Comparison of ENCODE assay signal across 27 cellular contexts in genomic region chr6:45105170-45105820, GRCh38.
A peak's percentile ranks its signal among the peaks of the same experiment; 100 is the strongest.
DNase-seq lines count a peak whose midpoint lies in the region; TF ChIP-seq lines count a peak whose summit lies in the region.
"Had no signal": no experiment of that assay in that cellular context is flagged by ENCODE, and none has a peak within 500 bp of the region (broad histone marks: within the 10 kb centered on the region; RNA-seq: fewer than 3 reads in every experiment).

No MANE protein-coding gene starts in this region.

- H3K36me3 ChIP-seq in breast epithelium, result no peaks in the 10 kb centered on the region
- H3K36me3 ChIP-seq: sigmoid colon, suprapubic skin, upper lobe of right lung had no signal

- H3K27ac Mint-ChIP-seq in MCF 10A (ENCODE audit: low read depth, unreplicated experiment), result no peak overlapping the region
- H3K27ac Mint-ChIP-seq: activated CD4-positive, alpha-beta T cell treated with anti-CD3 and anti-CD28 coated beads, Interleukin-2, amount 10 ng/mL, durations not matched to agents 24 days and 14 days; activated naive CD8-positive, alpha-beta T cell treated with anti-CD3 and anti-CD28 coated beads, Interleukin-2, amount 10 ng/mL, durations not matched to agents 7 days and 5 days; natural killer cell; stimulated activated memory B cell treated with anti-CD40 and anti-IgM and Interleukin-4, amounts not matched to agents 10 μg/mL and 1 μg/mL and 100 μg/mL, for 72 hours; T-cell had no signal

- no TSS peak for BruUV-seq in MCF 10A (replicated peaks; lab: Mats Ljungman, UMichigan)

- H3K36me3 Mint-ChIP-seq in MCF 10A (ENCODE audit: insufficient read depth, unreplicated experiment), result no peaks in the 10 kb centered on the region
- H3K36me3 Mint-ChIP-seq: natural killer cell; stimulated activated memory B cell treated with anti-CD40 and anti-IgM and Interleukin-4, amounts not matched to agents 10 μg/mL and 1 μg/mL and 100 μg/mL, for 72 hours; T-cell had no signal

- no peak overlapping the region for H3K4me3 Mint-ChIP-seq in MCF 10A (ENCODE audit: unreplicated experiment)
- H3K4me3 Mint-ChIP-seq: activated CD4-positive, alpha-beta T cell treated with anti-CD3 and anti-CD28 coated beads, Interleukin-2, amount 10 ng/mL, durations not matched to agents 24 days and 14 days; activated naive CD8-positive, alpha-beta T cell treated with anti-CD3 and anti-CD28 coated beads, Interleukin-2, amount 10 ng/mL, durations not matched to agents 7 days and 5 days; activated T-cell treated with anti-CD3 and anti-CD28 coated beads, Interleukin-2, amount 50 U/mL, for 4 hours; natural killer cell; stimulated activated memory B cell treated with anti-CD40 and anti-IgM and Interleukin-4, amounts not matched to agents 10 μg/mL and 1 μg/mL and 100 μg/mL, for 72 hours; T-cell had no signal

- H3K4me3 ChIP-seq in breast epithelium, result no peak overlapping the region
- H3K4me3 ChIP-seq: mucosa of descending colon, sigmoid colon, suprapubic skin, upper lobe of right lung had no signal

- no peaks in the 10 kb centered on the region for H3K27me3 Mint-ChIP-seq in MCF 10A (ENCODE audit: insufficient read depth, unreplicated experiment)
- H3K27me3 Mint-ChIP-seq: activated CD4-positive, alpha-beta T cell treated with anti-CD3 and anti-CD28 coated beads, Interleukin-2, amount 10 ng/mL, durations not matched to agents 24 days and 14 days; activated naive CD8-positive, alpha-beta T cell treated with anti-CD3 and anti-CD28 coated beads, Interleukin-2, amount 10 ng/mL, durations not matched to agents 7 days and 5 days; stimulated activated memory B cell treated with anti-CD40 and anti-IgM and Interleukin-4, amounts not matched to agents 10 μg/mL and 1 μg/mL and 100 μg/mL, for 72 hours; T-cell had no signal

- TF ChIP-seq CTCF in MCF 10A (IDR thresholded peaks at IDR 0.05; ENCODE audit: unreplicated experiment) (no peak), breast epithelium (IDR thresholded peaks at IDR 0.05) (no peak)

- no peak overlapping the region for H3K27ac ChIP-seq in breast epithelium
- H3K27ac ChIP-seq: C4-2B, sigmoid colon, suprapubic skin, upper lobe of right lung had no signal

- H3K27me3 ChIP-seq in breast epithelium, result no peaks in the 10 kb centered on the region
- H3K27me3 ChIP-seq: sigmoid colon, suprapubic skin, upper lobe of right lung had no signal

- no peak for TF ChIP-seq POLR2A in breast epithelium (IDR thresholded peaks at IDR 0.05)

- H3K4me1 Mint-ChIP-seq in MCF 10A (ENCODE audit: insufficient read depth, unreplicated experiment), result no peaks in the 10 kb centered on the region
- H3K4me1 Mint-ChIP-seq: natural killer cell had no signal

- no peaks in the 10 kb centered on the region for H3K4me1 ChIP-seq in breast epithelium
- H3K4me1 ChIP-seq: sigmoid colon, suprapubic skin, upper lobe of right lung had no signal

- intact Hi-C loops in MCF 10A (cut with micrococcal nuclease), result no loop called here
- intact Hi-C loops in breast epithelium (cut with DNase I; ENCODE audit: low total_unique reads), result no loop called here

- CTCF ChIA-PET in MCF 10A (lab: Yijun Ruan, JAX), result interaction anchor here (0.6 kb wide), 1 partner anchor 262 kb away, joined by 4 read pairs; no protein-coding TSS in a partner anchor

- peak; percentile 11 for DNase-seq in MCF 10A (ENCODE audit: unreplicated experiment)
- no peak for DNase-seq in breast epithelium (ENCODE audit: low spot score in 2 of 2)
- peak; percentile 62 for DNase-seq in amniotic epithelial cell (ENCODE audit: low read depth)
- peak; percentile 9 for DNase-seq in glomerular visceral epithelial cell (ENCODE audit: extremely low spot score)
- DNase-seq in COLO668 (lab: John Stamatoyannopoulos, UW; ENCODE audit: unreplicated experiment), result no peak
- DNase-seq in NCI-H1048 (lab: John Stamatoyannopoulos, UW), result no peak
- no peak for DNase-seq in cerebellar cortex (ENCODE audit: low spot score)
- DNase-seq in SIG-M5 treated with dmso at 0.1 percent for 504 hours (lab: John Stamatoyannopoulos, UW; ENCODE audit: unreplicated experiment), result no peak
- DNase-seq: activated CD4-positive, alpha-beta T cell treated with anti-CD3 and anti-CD28 coated beads, Interleukin-2, amount 10 ng/mL, durations not matched to agents 24 days and 14 days; activated gamma-delta T cell; activated naive CD8-positive, alpha-beta T cell treated with anti-CD3 and anti-CD28 coated beads, Interleukin-2, amount 10 ng/mL, durations not matched to agents 7 days and 5 days; activated T-cell treated with anti-CD3 and anti-CD28 coated beads, Interleukin-2, amount 50 U/mL, for 4 hours; DMS79 treated with DMSO at 0.1 percent for 48 hours; hypothalamus; left colon; mucosa of descending colon; natural killer cell; NCI-H1694 treated with DMSO at 0.1 percent for 48 hours; NCI-H446 treated with DMSO at 0.1 percent for 48 hours; NCI-H774; occipital lobe; sigmoid colon; T-cell; upper lobe of right lung had no signal

- POLR2A ChIA-PET in MCF 10A (lab: Yijun Ruan, JAX), result no interaction called here

- H3K9me3 ChIP-seq in breast epithelium, result no peaks in the 10 kb centered on the region
- H3K9me3 ChIP-seq: mucosa of descending colon, suprapubic skin, upper lobe of right lung had no signal

- H3K9me3 Mint-ChIP-seq in MCF 10A (ENCODE audit: unreplicated experiment), result no peaks in the 10 kb centered on the region
- H3K9me3 Mint-ChIP-seq: activated T-cell treated with anti-CD3 and anti-CD28 coated beads, Interleukin-2, amount 50 U/mL, for 4 hours; natural killer cell; stimulated activated memory B cell treated with anti-CD40 and anti-IgM and Interleukin-4, amounts not matched to agents 10 μg/mL and 1 μg/mL and 100 μg/mL, for 72 hours; T-cell had no signal

Comparison
In these comparisons a context has a peak if more than half of its experiments do, and no peak if none do; other contexts are left out.
1. DNase-seq: peak in MCF 10A (single experiment), amniotic epithelial cell (single experiment) and glomerular visceral epithelial cell (single experiment); none in breast epithelium (0 of 2), COLO668 (single experiment), NCI-H1048 (single experiment), cerebellar cortex (single experiment) and SIG-M5 treated with dmso at 0.1 percent for 504 hours (single experiment).